ENCODE assay signal across 8 cellular contexts in the genomic region with DNA sequence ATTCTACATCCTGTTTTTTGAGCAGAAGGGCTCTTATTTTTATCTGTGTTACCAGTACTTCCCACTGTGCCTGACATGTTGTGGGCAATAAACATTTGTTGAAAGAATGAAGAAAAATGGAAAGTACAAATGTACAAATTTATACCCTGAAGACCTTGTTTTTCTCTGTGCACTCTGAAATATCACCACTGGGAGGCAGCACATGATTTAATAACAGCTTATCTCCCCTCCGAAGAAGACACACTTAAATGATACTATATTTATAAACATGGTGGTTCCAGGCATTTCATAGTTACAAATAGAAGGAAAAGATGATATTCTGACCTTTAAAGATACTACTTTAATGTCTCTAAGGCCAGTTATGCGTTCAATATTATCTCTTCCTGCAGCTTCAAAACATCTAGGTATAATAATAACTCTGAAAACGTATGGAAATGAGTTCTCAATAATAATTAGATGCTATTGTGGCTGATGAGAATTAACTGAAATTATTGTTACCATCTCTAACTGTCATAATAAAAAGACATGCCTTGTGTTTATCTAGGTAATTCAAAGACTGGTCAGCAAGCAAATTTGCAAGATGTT. TPM values are rescaled to one million over a fixed set of nuclear protein-coding genes. Genes with fewer than 3 reads are reported as not detected.
DNase-seq lines count a peak whose midpoint lies in the region; ATAC-seq and TF ChIP-seq lines count a peak whose summit lies in the region.

No MANE protein-coding gene starts in this region.

- no peaks in the 10 kb centered on the region for H3K36me3 Mint-ChIP-seq in activated CD8-positive, alpha-beta T cell treated with anti-CD3 and anti-CD28 coated beads, Interleukin-2, amount 10 ng/mL, durations not matched to agents 7 days and 5 days (ENCODE audit: low read depth)

- POLR2A ChIA-PET in activated CD8-positive, alpha-beta T cell treated with anti-CD3 and anti-CD28 coated beads, Interleukin-2, amount 10 ng/mL, durations not matched to agents 7 days and 5 days (lab: Charles Lee): no interaction called here

- H3K27ac ChIP-seq in ACC112 (ENCODE audit: low read depth, low read length): no peak overlapping the region

- H3K79me2 ChIP-seq in ACC112 (ENCODE audit: control insufficient read depth, insufficient read depth, low read length, unreplicated experiment): no peaks in the 10 kb centered on the region

- CTCF ChIA-PET in activated CD8-positive, alpha-beta T cell treated with anti-CD3 and anti-CD28 coated beads, Interleukin-2, amount 10 ng/mL, durations not matched to agents 7 days and 5 days (lab: Charles Lee): interaction anchor here (0.8 to 4.1 kb wide), 13 partner anchors 11 to 460 kb away, joined by 3 to 23 read pairs (median 5); partner anchors contain the start of genes DNAI4 and MIER1

- H3K4me3 Mint-ChIP-seq in activated CD8-positive, alpha-beta T cell treated with anti-CD3 and anti-CD28 coated beads, Interleukin-2, amount 10 ng/mL, durations not matched to agents 7 days and 5 days: no peak overlapping the region

- peaks cover 18% of the 10 kb centered on the region for H3K4me1 Mint-ChIP-seq in activated CD8-positive, alpha-beta T cell treated with anti-CD3 and anti-CD28 coated beads, Interleukin-2, amount 10 ng/mL, durations not matched to agents 7 days and 5 days (ENCODE audit: low read depth)

- H3K27me3 Mint-ChIP-seq in activated CD8-positive, alpha-beta T cell treated with anti-CD3 and anti-CD28 coated beads, Interleukin-2, amount 10 ng/mL, durations not matched to agents 7 days and 5 days (ENCODE audit: low read depth): peaks cover 5% of the 10 kb centered on the region

- no peaks in the 10 kb centered on the region for H3K36me3 ChIP-seq in ACC112 (ENCODE audit: insufficient read depth, low read length)

- H3K9me3 Mint-ChIP-seq in activated CD8-positive, alpha-beta T cell treated with anti-CD3 and anti-CD28 coated beads, Interleukin-2, amount 10 ng/mL, durations not matched to agents 7 days and 5 days (ENCODE audit: insufficient read depth): no peaks in the 10 kb centered on the region

- ATAC-seq in HG03280 (IDR thresholded peaks at IDR 0.05; ENCODE audit: unreplicated experiment) (peak; percentile 73), omental fat pad (ENCODE audit: low FRiP score) (no peak)
- peak; percentile 63 for ATAC-seq in activated CD8-positive, alpha-beta T cell treated with anti-CD3 and anti-CD28 coated beads, Interleukin-2, amount 10 ng/mL, durations not matched to agents 7 days and 5 days

- H3K27me3 ChIP-seq in ACC112 (ENCODE audit: insufficient read depth, low read length): no peaks in the 10 kb centered on the region

- TF ChIP-seq CTCF in GM12875 (IDR thresholded peaks at IDR 0.05; ENCODE audit: borderline replicate concordance, insufficient read depth, low read depth, low read length): peak; percentile 43; the same call in 1 of the 2 replicates
- no peak for TF ChIP-seq CTCF in omental fat pad (IDR thresholded peaks at IDR 0.05)

- no peaks in the 10 kb centered on the region for H3K4me1 ChIP-seq in ACC112 (ENCODE audit: control insufficient read depth, insufficient read depth, low read length, unreplicated experiment)

- DNase-seq in NCI-H510A treated with DMSO at 0.1 percent for 48 hours (lab: John Stamatoyannopoulos, UW) (peak; percentile 76), fibroblast of gingiva (ENCODE audit: low read depth) (peak; percentile 53), omental fat pad (ENCODE audit: low spot score) (peak; percentile 40), NCI-H524 treated with DMSO at 0.1 percent for 48 hours (lab: John Stamatoyannopoulos, UW) (no peak)
- peak; percentile 72 for DNase-seq in activated CD8-positive, alpha-beta T cell treated with anti-CD3 and anti-CD28 coated beads, Interleukin-2, amount 10 ng/mL, durations not matched to agents 7 days and 5 days

- H3K27ac Mint-ChIP-seq in activated CD8-positive, alpha-beta T cell treated with anti-CD3 and anti-CD28 coated beads, Interleukin-2, amount 10 ng/mL, durations not matched to agents 7 days and 5 days: no peak overlapping the region

- H3K4me3 ChIP-seq in ACC112 (ENCODE audit: low read depth, low read length): no peak overlapping the region
- no peak overlapping the region for H3K4me3 ChIP-seq in GM12875 (ENCODE audit: low read depth, low read length)

- peak overlapping the region; percentile 49 for H2AFZ ChIP-seq in ACC112 (ENCODE audit: low read length, unreplicated experiment)

RNA-seq across cellular contexts. Expression of gene DYNLT5, which starts 12.8 kb away (rescaled TPM):
- total RNA-seq in activated CD8-positive, alpha-beta T cell treated with anti-CD3 and anti-CD28 coated beads, Interleukin-2, amount 10 ng/mL, durations not matched to agents 7 days and 5 days: not detected
- total RNA-seq in omental fat pad: 1 to 10 TPM in 3 of 4 donors, under 1 TPM in 1; 0.25 to 7.7 (median 4.1) TPM

RNA-seq across cellular contexts. Expression of gene INSL5, which starts 36.0 kb away (rescaled TPM):
- total RNA-seq in activated CD8-positive, alpha-beta T cell treated with anti-CD3 and anti-CD28 coated beads, Interleukin-2, amount 10 ng/mL, durations not matched to agents 7 days and 5 days: not detected
- not detected for total RNA-seq in omental fat pad
